In genomic region chr3:15185404-15185803, GRCh38 we compare ENCODE assay signal across 10 cellular contexts.
"Had no signal": no experiment of that assay in that cellular context is flagged by ENCODE, and none has a peak within 500 bp of the region (broad histone marks: within the 10 kb centered on the region; RNA-seq: fewer than 3 reads in every experiment).

No MANE protein-coding gene starts in this region.

- ATAC-seq: GM23338 had no signal

- H2AFZ ChIP-seq: GM23338 had no signal

- H3K9me3 Mint-ChIP-seq: HFFc6 had no signal

- FAIRE-seq: H1, H54 had no signal

- H3K27ac ChIP-seq: HL-60, KMS-11 had no signal

- H3K27ac Mint-ChIP-seq: GM23338, H9, HFFc6 had no signal

- H3K4me2 ChIP-seq: GM23338, KMS-11 had no signal

- H3K4me3 ChIP-seq: GM23338 had no signal

- H3K4me3 Mint-ChIP-seq: GM23338, H9, HFFc6 had no signal

- DNase-seq: H9, HCEC 1CT, HFFc6, IMR-90, KBM-7 had no signal

- H3K9ac ChIP-seq: KMS-11 had no signal
